Comparison of ENCODE assay signal across 8 cellular contexts in genomic region chr19:35702223-35703012, GRCh38. TPM values are rescaled to one million over a fixed set of nuclear protein-coding genes. Genes with fewer than 3 reads are reported as not detected.
DNase-seq lines count a peak whose midpoint lies in the region; ATAC-seq, FAIRE-seq and TF ChIP-seq lines count a peak whose summit lies in the region.

No MANE protein-coding gene starts in this region.

- TF ChIP-seq CTCF in GM06990 (IDR thresholded peaks at IDR 0.05; ENCODE audit: insufficient read depth, low read length, poor library complexity, severe bottlenecking): no peak
- no peak for TF ChIP-seq CTCF in pancreas (IDR thresholded peaks at IDR 0.05)
- peak in 2 of 5 experiments; percentile 7 to 16 for TF ChIP-seq CTCF in tibial nerve (IDR thresholded peaks at IDR 0.05)

- no peaks in the 10 kb centered on the region for H3K9me3 ChIP-seq in pancreas
- H3K9me3 ChIP-seq in tibial nerve: no peaks in the 10 kb centered on the region

- DNase-seq in GM06990 (ENCODE audit: extremely low read depth, insufficient read length) (peak; percentile 95), NCI-H1048 (lab: John Stamatoyannopoulos, UW) (peak; percentile 79), Right ventricle myocardium superior (peak; percentile 97), pancreas (peak; percentile 90 to 98 (median 95)), tibial nerve (ENCODE audit: low spot score in 2 of 2) (peak; percentile 87 to 93)

- 0% methylated on average over 50 of the region's 50 CpGs for WGBS in pancreas, 2 donors
- 0 to 2% methylated on average over 37 to 48 of the region's 50 CpGs for WGBS in tibial nerve, 2 donors

- H3K4me3 Mint-ChIP-seq in activated naive CD8-positive, alpha-beta T cell: peak overlapping the region; percentile 92

- intact Hi-C loops in Right ventricle myocardium superior (cut with DNase I) (no loop called here), pancreas (cut with DNase I) (no loop called here)

- H3K27ac Mint-ChIP-seq in activated naive CD8-positive, alpha-beta T cell: peak overlapping the region; percentile 97

- TF ChIP-seq EP300 in tibial nerve (IDR thresholded peaks at IDR 0.05): peak; percentile 15 to 62

- no peaks in the 10 kb centered on the region for H3K36me3 ChIP-seq in GM06990 (ENCODE audit: control insufficient read depth, insufficient read depth, low read length)
- no peaks in the 10 kb centered on the region for H3K36me3 ChIP-seq in pancreas
- no peaks in the 10 kb centered on the region for H3K36me3 ChIP-seq in tibial nerve

- peak; percentile 61 for FAIRE-seq in pancreas (lab: Jason Lieb, UNC)

- peak in 1 of 2 donors; percentile 25 for TF ChIP-seq POLR2A in tibial nerve (IDR thresholded peaks at IDR 0.05)

- ATAC-seq in HG02571 (IDR thresholded peaks at IDR 0.05; ENCODE audit: unreplicated experiment) (peak; percentile 97), SK-N-SH treated with all-trans-retinoic acid at 6 μM for 48 hours (peak; percentile 100), Right ventricle myocardium superior (ENCODE audit: poor library complexity) (peak; percentile 100), pancreas (peak; percentile 96 to 99 (median 98))

- no peaks in the 10 kb centered on the region for H3K9me3 Mint-ChIP-seq in activated naive CD8-positive, alpha-beta T cell (ENCODE audit: low read depth)

- H3K36me3 Mint-ChIP-seq in activated naive CD8-positive, alpha-beta T cell: no peaks in the 10 kb centered on the region

- H3K4me3 ChIP-seq in GM06990 (replicated peaks; ENCODE audit: low read depth, low read length) (peak overlapping the region; percentile 82), pancreas (peak overlapping the region; percentile 3 to 64 (median 50)), tibial nerve (peak overlapping the region; percentile 44 to 76 (median 62))

- peak overlapping the region; percentile 74 to 87 (median 77) for H3K27ac ChIP-seq in pancreas
- peak overlapping the region in 2 of 4 donors; percentile 26 to 74 for H3K27ac ChIP-seq in tibial nerve

- H3K4me1 Mint-ChIP-seq in activated naive CD8-positive, alpha-beta T cell (ENCODE audit: low read depth): peaks cover 5% of the 10 kb centered on the region

- H3K27me3 ChIP-seq in GM06990 (replicated peaks; ENCODE audit: control insufficient read depth, insufficient read depth, low read length): no peaks in the 10 kb centered on the region
- H3K27me3 ChIP-seq in pancreas: no peaks in the 10 kb centered on the region
- no peaks in the 10 kb centered on the region for H3K27me3 ChIP-seq in tibial nerve

- H3K4me1 ChIP-seq in pancreas (peaks cover 0 to 6% (median 3%) of the 10 kb centered on the region in 3 donors), tibial nerve (peaks cover 0 to 16% (median 3%) of the 10 kb centered on the region in 4 donors)

- no peaks in the 10 kb centered on the region for H3K27me3 Mint-ChIP-seq in activated naive CD8-positive, alpha-beta T cell

TF ChIP-seq in SK-N-SH treated with all-trans-retinoic acid at 6 μM for 48 hours, 23 proteins besides CTCF, POLR2A, EP300 and RAD21:
- 0 out of 2 replicates have a peak, but pooled peaks have one; percentile 11 for TF ChIP-seq TCF4 (CRISPR knock-in tag; IDR thresholded peaks at IDR 0.05; ENCODE audit: borderline replicate concordance)
- TF ChIP-seq ZC3H10 (CRISPR knock-in tag; IDR thresholded peaks at IDR 0.05): no peak

RNA-seq across cellular contexts. Expression of gene ZBTB32, which starts 1.9 kb away (rescaled TPM):
- not detected for total RNA-seq in Right ventricle myocardium superior
- total RNA-seq in pancreas: under 1 TPM in 1 of 6 donors, not detected in 5; 0.13 TPM
- polyA plus RNA-seq in pancreas: under 1 TPM in 1 of 2 donors, not detected in 1; 0.14 TPM
- not detected for total RNA-seq in tibial nerve

RNA-seq across cellular contexts. Expression of gene KMT2B, which starts 15.4 kb away (rescaled TPM):
- total RNA-seq in Right ventricle myocardium superior: 16.3 TPM
- 10 to 100 TPM; 16.7 to 28.4 (median 23.8) TPM for total RNA-seq in pancreas
- polyA plus RNA-seq in pancreas: 10 to 100 TPM; 56.0 to 59.9 TPM
- total RNA-seq in tibial nerve: 10 to 100 TPM; 12.9 to 38.7 (median 25.5) TPM

RNA-seq across cellular contexts. Expression of gene UPK1A, which starts 36.1 kb away (rescaled TPM):
- not detected for total RNA-seq in Right ventricle myocardium superior
- total RNA-seq in pancreas: not detected
- under 1 TPM in 1 of 2 donors, not detected in 1; 0.16 TPM for polyA plus RNA-seq in pancreas
- not detected for total RNA-seq in tibial nerve

RNA-seq across cellular contexts. Expression of gene IGFLR1, which starts 39.8 kb away (rescaled TPM):
- total RNA-seq in Right ventricle myocardium superior (2.9 TPM), pancreas (1 to 10 TPM; 1.3 to 9.4 (median 6.4) TPM), tibial nerve (10 to 100 TPM in 2 of 4 donors, 1 to 10 TPM in 2; 4.8 to 25.5 (median 10.7) TPM)
- 10 to 100 TPM in 1 of 2 donors, 1 to 10 TPM in 1; 7.4 to 17.3 TPM for polyA plus RNA-seq in pancreas

RNA-seq across cellular contexts. Expression of gene U2AF1L4, which starts 42.8 kb away (rescaled TPM):
- 22.6 TPM for total RNA-seq in Right ventricle myocardium superior
- 10 to 100 TPM in 5 of 6 donors, 1 to 10 TPM in 1; 9.7 to 14.3 (median 11.7) TPM for total RNA-seq in pancreas
- 100 to 1,000 TPM in 1 of 2 donors, 10 to 100 TPM in 1; 62.7 to 124 TPM for polyA plus RNA-seq in pancreas
- 10 to 100 TPM; 17.8 to 51.1 (median 43.2) TPM for total RNA-seq in tibial nerve
